In the genomic region with DNA sequence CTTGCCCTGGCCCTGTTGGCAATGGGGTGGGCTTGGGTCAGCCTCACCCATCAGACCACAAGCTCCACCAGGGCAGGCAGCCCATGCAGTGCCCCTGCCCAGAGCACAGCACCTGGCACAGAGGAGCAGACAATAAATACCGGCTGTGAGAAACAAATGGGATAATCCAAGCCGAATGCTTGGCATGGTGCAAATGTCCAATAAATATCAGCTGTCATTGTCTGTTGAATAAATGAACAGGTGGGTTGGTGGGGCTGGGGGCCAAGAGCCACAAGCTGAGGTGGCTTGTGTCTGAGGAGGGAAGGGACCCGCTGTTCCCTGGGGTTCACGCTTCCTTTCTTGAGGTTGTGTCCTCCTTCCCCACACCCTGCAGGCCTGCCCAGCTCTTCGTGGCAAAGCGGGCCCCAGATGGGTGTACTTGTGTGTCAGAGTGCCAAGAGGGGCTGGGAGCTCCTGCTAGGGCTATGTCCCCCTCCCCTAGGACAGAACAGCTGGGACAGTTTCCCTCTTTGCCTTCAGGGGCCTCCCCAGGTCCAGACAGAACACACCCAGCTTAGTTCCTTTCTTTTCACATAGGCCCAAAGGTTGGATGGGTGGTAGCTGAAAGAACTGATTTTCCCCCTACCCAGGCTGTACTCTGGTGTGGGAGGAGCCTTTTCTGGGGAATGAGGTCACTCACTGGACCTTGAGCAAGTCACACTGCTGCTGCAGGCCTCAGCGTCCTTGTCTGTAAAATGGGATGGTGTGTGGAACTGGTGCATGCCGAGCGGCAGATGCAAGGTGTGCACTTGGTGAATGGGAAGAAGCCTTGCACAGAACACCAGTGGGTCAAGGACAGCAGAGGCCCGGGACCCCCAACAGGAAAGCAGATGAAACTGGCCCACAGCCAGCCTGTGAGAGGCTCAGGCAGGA, we compare ENCODE assay signal across 1 cellular context.
TF ChIP-seq lines count a peak whose summit lies in the region.

No MANE protein-coding gene starts in this region.

TF ChIP-seq in HCT116, 20 proteins besides CTCF, POLR2A, EP300 and RAD21:
- TF ChIP-seq FOSL1 (IDR thresholded peaks at IDR 0.05; ENCODE audit: low read depth): no peak
- no peak for TF ChIP-seq SRF (IDR thresholded peaks at IDR 0.05; ENCODE audit: low read depth)
- no peak for TF ChIP-seq CEBPB (IDR thresholded peaks at IDR 0.05; ENCODE audit: low read depth)
- TF ChIP-seq JUND (IDR thresholded peaks at IDR 0.05): no peak
- TF ChIP-seq, protein P1, sequence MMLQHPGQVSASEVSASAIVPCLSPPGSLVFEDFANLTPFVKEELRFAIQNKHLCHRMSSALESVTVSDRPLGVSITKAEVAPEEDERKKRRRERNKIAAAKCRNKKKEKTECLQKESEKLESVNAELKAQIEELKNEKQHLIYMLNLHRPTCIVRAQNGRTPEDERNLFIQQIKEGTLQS (IDR thresholded peaks at IDR 0.05): no peak
